8 cellular contexts compared by ENCODE assay signal in the genomic region with DNA sequence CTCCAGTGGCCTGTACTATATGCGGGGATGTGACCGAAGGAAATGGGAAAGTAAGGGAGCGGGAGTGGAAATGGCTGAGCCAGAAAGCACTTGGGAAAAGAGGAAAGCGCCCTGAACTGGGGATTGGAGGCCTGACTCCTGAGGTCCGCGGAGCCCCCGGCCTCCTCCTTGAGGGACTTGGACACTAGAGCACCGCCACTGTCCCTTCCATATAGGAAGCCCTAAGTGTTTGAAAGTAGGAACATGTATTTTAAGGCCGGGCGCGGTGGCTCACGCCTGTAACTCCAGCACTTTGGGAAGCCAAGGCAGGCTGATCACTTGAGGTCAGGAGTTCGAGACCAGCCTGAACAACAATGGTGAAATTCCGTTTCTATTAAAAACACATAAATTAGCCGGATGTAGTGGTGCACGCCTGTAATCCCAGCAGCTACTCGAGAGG. TPM values are rescaled to one million over a fixed set of nuclear protein-coding genes. Genes with fewer than 3 reads are reported as not detected.
A peak's percentile ranks its signal among the peaks of the same experiment; 100 is the strongest.
DNase-seq lines count a peak whose midpoint lies in the region; ATAC-seq and TF ChIP-seq lines count a peak whose summit lies in the region.

No MANE protein-coding gene starts in this region.

- TSS peak; percentile 99 for BruUV-seq in A673 (replicated peaks; lab: Mats Ljungman, UMichigan)

- intact Hi-C loops in A673 (cut with micrococcal nuclease; ENCODE audit: unreplicated experiment), result no loop called here

- H3K36me3 ChIP-seq in A673 (ENCODE audit: insufficient read depth, low read length, poor library complexity, severe bottlenecking), result no peaks in the 10 kb centered on the region

- H3K9me3 ChIP-seq in A673 (ENCODE audit: low read depth, low read length, poor library complexity, severe bottlenecking), result no peaks in the 10 kb centered on the region
- no peaks in the 10 kb centered on the region for H3K9me3 ChIP-seq in mononuclear cell (ENCODE audit: low read depth, low read length)

- no peak for DNase-seq in A673 (ENCODE audit: low spot score)
- DNase-seq in cardiac fibroblast (ENCODE audit: low read depth in 2 of 2), result no peak
- DNase-seq in NCI-H2171 (lab: John Stamatoyannopoulos, UW), result no peak
- no peak for DNase-seq in NCI-H526 (lab: John Stamatoyannopoulos, UW)
- no peak for DNase-seq in HT-29 (ENCODE audit: low spot score)
- DNase-seq in mucosa of gallbladder (ENCODE audit: low spot score), result no peak

- peak overlapping the region; percentile 95 for H3K27ac ChIP-seq in A673 (ENCODE audit: low read depth, low read length, poor library complexity, severe bottlenecking)

- no peaks in the 10 kb centered on the region for H3K4me1 ChIP-seq in A673 (ENCODE audit: insufficient read depth, low read length, poor library complexity, severe bottlenecking)
- H3K4me1 ChIP-seq in mononuclear cell (ENCODE audit: insufficient read depth, low read length), result peaks cover 87% of the 10 kb centered on the region

- H3K4me3 ChIP-seq in A673 (ENCODE audit: low read depth, low read length, poor library complexity, severe bottlenecking), result peak overlapping the region; percentile 99
- H3K4me3 ChIP-seq in cardiac fibroblast (replicated peaks in 1 of 2; ENCODE audit: low read depth in 2 of 2, low read length in 2 of 2), result peak overlapping the region; percentile 81 to 91
- H3K4me3 ChIP-seq in mononuclear cell (ENCODE audit: low read length), result peak overlapping the region; percentile 89

- TF ChIP-seq CTCF in A673 (conservative IDR thresholded peaks at IDR 0.05; ENCODE audit: low read depth, low read length) (no peak), cardiac fibroblast (IDR thresholded peaks at IDR 0.05; ENCODE audit: low read depth, low read length) (no peak)

- no peaks in the 10 kb centered on the region for H3K27me3 ChIP-seq in A673 (replicated peaks; ENCODE audit: insufficient read depth, low read depth, low read length, poor library complexity)
- H3K27me3 ChIP-seq in mononuclear cell (ENCODE audit: insufficient read depth, low read length), result no peaks in the 10 kb centered on the region

- CTCF ChIA-PET in A673 (lab: Charles Lee), result no interaction called here

- peak; percentile 10 for ATAC-seq in HG02970 (IDR thresholded peaks at IDR 0.05; ENCODE audit: low FRiP score, unreplicated experiment)

- POLR2A ChIA-PET in A673 (lab: Charles Lee; ENCODE audit: low non-redundant PET), result interaction anchor here (0.6 to 0.7 kb wide), 3 partner anchors 14 to 33 kb away, joined by 3 to 7 read pairs (median 3); partner anchors contain the start of gene KIAA0513

RNA-seq across cellular contexts. Expression of gene ZDHHC7, which starts 0.5 kb away (rescaled TPM):
- total RNA-seq in A673 (2021), result 42.5 and 43.5 TPM in 2 replicates
- total RNA-seq in mononuclear cell, result 101 TPM
- total RNA-seq in HT-29 (2014; rRNA removed; shearing (Covaris generic)), result 40.1 and 40.3 TPM in 2 replicates
- 56.4 TPM for total RNA-seq in mucosa of gallbladder

RNA-seq across cellular contexts. Expression of gene KIAA0513, which starts 15.7 kb away (rescaled TPM):
- total RNA-seq in A673 (2021) (2.8 and 2.9 TPM in 2 replicates), mononuclear cell (18.4 TPM), mucosa of gallbladder (15.5 TPM)
- 0.91 and 1.2 TPM in 2 replicates for total RNA-seq in HT-29 (2014; rRNA removed; shearing (Covaris generic))
